In the genomic region with DNA sequence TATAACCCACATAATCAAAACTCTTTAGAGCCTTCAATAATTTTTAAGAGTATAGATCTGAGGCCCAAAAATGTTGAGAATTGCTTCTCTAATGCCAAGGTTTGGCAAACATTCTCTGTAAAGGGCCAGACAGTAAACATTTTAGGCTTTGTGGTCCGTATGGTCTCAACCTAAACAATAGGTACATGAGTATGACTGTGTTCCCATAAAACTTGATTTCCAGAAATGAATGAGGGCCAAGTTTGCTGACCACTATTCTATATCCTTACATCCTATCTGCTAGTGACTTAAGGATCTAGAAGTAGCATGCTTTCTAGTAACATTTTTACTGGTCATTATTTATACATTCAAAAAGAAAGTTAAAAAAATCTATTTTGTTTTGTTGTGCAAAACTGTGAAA, we compare ENCODE assay signal across 27 cellular contexts.
"Had no signal": no experiment of that assay in that cellular context is flagged by ENCODE, and none has a peak within 500 bp of the region (broad histone marks: within the 10 kb centered on the region; RNA-seq: fewer than 3 reads in every experiment).

No MANE protein-coding gene starts in this region.

- H3K4me3 Mint-ChIP-seq: dendritic cell treated with granulocyte-macrophage colony-stimulating factor and Interleukin-4, amounts not matched to agents 40 ng/mL and 50 ng/mL, for 4 days; effector memory CD8-positive, alpha-beta T cell; endodermal cell; mesothelial cell of epicardium; naive B cell; naive thymus-derived CD8-positive, alpha-beta T cell had no signal

- FAIRE-seq: colon, endometrium had no signal

- H3K27me3 Mint-ChIP-seq: dendritic cell treated with granulocyte-macrophage colony-stimulating factor and Interleukin-4, amounts not matched to agents 40 ng/mL and 50 ng/mL, for 4 days; effector memory CD8-positive, alpha-beta T cell; naive thymus-derived CD8-positive, alpha-beta T cell had no signal

- H3K4me1 ChIP-seq: gastrocnemius medialis, lower lobe of right lung had no signal

- H3K27ac ChIP-seq: epithelial cell of prostate, esophagus squamous epithelium, gastrocnemius medialis, heart right ventricle, lower lobe of right lung had no signal

- H3K9me3 ChIP-seq: esophagus squamous epithelium, gastrocnemius medialis, left lung, lower lobe of right lung, mucosa of descending colon had no signal

- DNase-seq: cortex of kidney; effector CD8-positive, alpha-beta T cell; effector memory CD8-positive, alpha-beta T cell; endodermal cell; erythroblast; esophagus squamous epithelium; foreskin fibroblast; foreskin melanocyte; gastrocnemius medialis; head of caudate nucleus; heart right ventricle; hippocampal formation; islet precursor cell; left cardiac atrium; left lung; left ventricle myocardium superior; lower lobe of right lung; mesenchymal stem cell; mucosa of descending colon; naive B cell; naive thymus-derived CD8-positive, alpha-beta T cell had no signal

- ATAC-seq: effector memory CD8-positive, alpha-beta T cell; esophagus mucosa; gastrocnemius medialis; heart right ventricle; left cardiac atrium; left lung; left ventricle myocardium superior; lower lobe of right lung; mucosa of descending colon; naive thymus-derived CD8-positive, alpha-beta T cell had no signal

- H3K27ac Mint-ChIP-seq: dendritic cell treated with granulocyte-macrophage colony-stimulating factor and Interleukin-4, amounts not matched to agents 40 ng/mL and 50 ng/mL, for 4 days; effector memory CD8-positive, alpha-beta T cell; endodermal cell; mesothelial cell of epicardium; naive B cell had no signal

- H3K4me3 ChIP-seq: esophagus squamous epithelium, gastrocnemius medialis, heart right ventricle, left lung, lower lobe of right lung, mucosa of descending colon had no signal

- H3K36me3 ChIP-seq: esophagus squamous epithelium, gastrocnemius medialis, heart right ventricle, left lung, lower lobe of right lung had no signal

- H3K27me3 ChIP-seq: esophagus squamous epithelium, gastrocnemius medialis, heart right ventricle, left lung had no signal

- H3K36me3 Mint-ChIP-seq: mesothelial cell of epicardium had no signal

- H3K9me3 Mint-ChIP-seq: dendritic cell treated with granulocyte-macrophage colony-stimulating factor and Interleukin-4, amounts not matched to agents 40 ng/mL and 50 ng/mL, for 4 days; effector memory CD8-positive, alpha-beta T cell; endodermal cell had no signal
